In genomic region chr10:15582972-15583371, GRCh38 we compare ENCODE assay signal across 3 cellular contexts.
DNase-seq lines count a peak whose midpoint lies in the region; ATAC-seq, FAIRE-seq and TF ChIP-seq lines count a peak whose summit lies in the region.
"Not testable (repeated sequence)": the region's sequence is repeated elsewhere in the genome, so short reads cannot be mapped to it uniquely, and the experiment has no call there.

No MANE protein-coding gene starts in this region.

- BruUV-seq in K562 (replicated peaks; lab: Mats Ljungman, UMichigan); HepG2 (replicated peaks; lab: Mats Ljungman, UMichigan): not testable (repeated sequence)

- not testable (repeated sequence) for H3K27ac ChIP-seq in HEK293 (ENCODE audit: extremely low read depth, low read depth, low read length); K562 (ENCODE audit: extremely low read depth, low read depth, low read length); HepG2 (ENCODE audit: extremely low read length, insufficient read depth, low read length)

- POLR2A ChIA-PET in HEK293 (lab: Yijun Ruan, JAX); K562 (lab: Yijun Ruan, JAX); HepG2 (lab: Yijun Ruan, JAX): not testable (repeated sequence)

- not testable (repeated sequence) for H4K20me1 ChIP-seq in K562 (replicated peaks; ENCODE audit: control insufficient read depth, insufficient read depth, low read length); HepG2 (ENCODE audit: insufficient read depth, low read length)

- in situ Hi-C loops in K562 (cut with MboI) = loop anchor here (25.0 kb wide), 1 partner anchor 129 kb away; the partner anchor contains the start of gene ITGA8
- in situ Hi-C loops in HepG2 (cut with HindIII; ENCODE audit: extremely low pct_ligation_motif_present, low pct_unique_long_range_greater_than_20kb) = not testable (repeated sequence)

- not testable (repeated sequence) for TF ChIP-seq RAD21 in K562 (CRISPR knock-in tag; conservative IDR thresholded peaks at IDR 0.05 in 1 of 2, IDR thresholded peaks at IDR 0.05 in 1 of 2); HepG2 (CRISPR knock-in tag; IDR thresholded peaks at IDR 0.05)

- not testable (repeated sequence) for H3K79me2 ChIP-seq in K562 (ENCODE audit: control insufficient read depth, insufficient read depth, low read length); HepG2 (ENCODE audit: insufficient read depth, low read length)

- H3K9me1 ChIP-seq in K562 (ENCODE audit: control insufficient read depth, insufficient read depth, low read length) = not testable (repeated sequence)

- H3K4me1 ChIP-seq in HEK293 (ENCODE audit: control insufficient read depth, insufficient read depth, low read length); K562 (replicated peaks in 1 of 2; ENCODE audit: control insufficient read depth in 2 of 2, insufficient read depth in 2 of 2, low read length in 2 of 2); HepG2 (ENCODE audit: insufficient read depth, low read length): not testable (repeated sequence)

- intact Hi-C loops in K562 (cut with micrococcal nuclease) = loop anchor here (10.0 kb wide), 1 partner anchor 242 kb away; no protein-coding TSS in a partner anchor
- intact Hi-C loops in HepG2 (cut with micrococcal nuclease; ENCODE audit: unreplicated experiment) = not testable (repeated sequence)

- not testable (repeated sequence) for TF ChIP-seq CTCF in HEK293 (tag by site-specific recombination; IDR thresholded peaks at IDR 0.05); K562 (IDR thresholded peaks at IDR 0.05 in 2 of 3, conservative IDR thresholded peaks at IDR 0.05 in 1 of 3; ENCODE audit: insufficient read depth in 2 of 3, low read depth in 1 of 3, low read length in 3 of 3); HepG2 (CRISPR knock-in tag; IDR thresholded peaks at IDR 0.05)

- TF ChIP-seq POLR2A in K562 (conservative IDR thresholded peaks at IDR 0.05); HepG2 (IDR thresholded peaks at IDR 0.05; ENCODE audit: insufficient read depth in 1 of 2, low read depth in 2 of 2, low read length in 2 of 2): not testable (repeated sequence)

- CTCF ChIA-PET in HEK293 (lab: Yijun Ruan, JAX) = interaction anchor here (0.9 to 1.1 kb wide), 2 partner anchors 10 to 138 kb away, joined by 3 read pairs; no protein-coding TSS in a partner anchor
- CTCF ChIA-PET in K562 (lab: Yijun Ruan, JAX; ENCODE audit: low intra/inter-chr PET ratio); HepG2 (lab: Yijun Ruan, JAX; ENCODE audit: low intra/inter-chr PET ratio, low total read pairs): not testable (repeated sequence)

- H3K4me3 ChIP-seq in HEK293 (ENCODE audit: low read depth, low read length); K562; HepG2 (replicated peaks in 1 of 3; ENCODE audit: insufficient read depth in 1 of 3, low read depth in 2 of 3, low read length in 3 of 3): not testable (repeated sequence)

- H3K9ac ChIP-seq in K562 (ENCODE audit: insufficient read depth in 1 of 2, low read depth in 2 of 2, low read length in 2 of 2); HepG2 (ENCODE audit: insufficient read depth, low read depth, low read length): not testable (repeated sequence)

- not testable (repeated sequence) for H3K4me2 ChIP-seq in K562 (ENCODE audit: insufficient read depth, low read length); HepG2 (ENCODE audit: low read depth, low read length)

- H2AFZ ChIP-seq in K562 (ENCODE audit: low read depth, low read length); HepG2 (ENCODE audit: low read length): not testable (repeated sequence)

- not testable (repeated sequence) for TF ChIP-seq EP300 in K562 (IDR thresholded peaks at IDR 0.05; ENCODE audit: low read length); HepG2 (IDR thresholded peaks at IDR 0.05; ENCODE audit: low read depth in 2 of 2, low read length in 2 of 2); HepG2 (CRISPR knock-in tag; IDR thresholded peaks at IDR 0.05; ENCODE audit: borderline replicate concordance)

- not testable (repeated sequence) for H3K27me3 ChIP-seq in K562 (ENCODE audit: control insufficient read depth in 2 of 2, insufficient read depth in 2 of 2, low read length in 2 of 2); HepG2 (ENCODE audit: control insufficient read depth in 1 of 2, insufficient read depth in 2 of 2, low read length in 2 of 2)

- not testable (repeated sequence) for FAIRE-seq in K562 (lab: Jason Lieb, UNC); HepG2 (lab: Jason Lieb, UNC)

- not testable (repeated sequence) for ATAC-seq in K562, HepG2

- not testable (repeated sequence) for H3K36me3 ChIP-seq in HEK293 (ENCODE audit: control insufficient read depth in 2 of 2, insufficient read depth in 1 of 2, low read length in 2 of 2); K562 (ENCODE audit: control insufficient read depth, insufficient read depth, low read length); HepG2 (replicated peaks in 1 of 2; ENCODE audit: control insufficient read depth in 1 of 2, insufficient read depth in 2 of 2, low read length in 2 of 2)

- WGBS in K562 (ENCODE audit: insufficient coverage, low coverage, missing lambda C conversion rate) = 50% methylated on average over 2 of the region's 2 CpGs
- 2% methylated on average over 2 of the region's 2 CpGs for WGBS in HepG2 (ENCODE audit: low lambda C conversion rate)

- not testable (repeated sequence) for H3K9me3 ChIP-seq in HEK293 (ENCODE audit: control insufficient read depth, insufficient read depth, low read depth, low read length); K562 (replicated peaks; ENCODE audit: control insufficient read depth, insufficient read depth, low read depth, low read length); HepG2 (ENCODE audit: low read length)

- not testable (repeated sequence) for DNase-seq in K562 (ENCODE audit: extremely low read depth in 1 of 4, low spot score in 3 of 4); HepG2 (ENCODE audit: low spot score)

TF ChIP-seq in K562, 482 proteins besides CTCF, POLR2A, EP300 and RAD21:
- peak; percentile 4 for TF ChIP-seq RBM25 (IDR thresholded peaks at IDR 0.05; ENCODE audit: low read depth, low read length, severe bottlenecking)
- peak; percentile 79 for TF ChIP-seq ZNF146 (CRISPR knock-in tag; IDR thresholded peaks at IDR 0.05; ENCODE audit: unreplicated experiment)
- 0 out of 4 replicates have a peak, but pooled peaks of 1 of the 2 experiments have one; percentile 29 for TF ChIP-seq KDM1A (IDR thresholded peaks at IDR 0.05)

TF ChIP-seq in HepG2, 621 proteins besides CTCF, POLR2A, EP300 and RAD21:
- TF ChIP-seq MNT (IDR thresholded peaks at IDR 0.05) = peak; percentile 47
